Comparison of ENCODE assay signal across 8 cellular contexts in the genomic region with DNA sequence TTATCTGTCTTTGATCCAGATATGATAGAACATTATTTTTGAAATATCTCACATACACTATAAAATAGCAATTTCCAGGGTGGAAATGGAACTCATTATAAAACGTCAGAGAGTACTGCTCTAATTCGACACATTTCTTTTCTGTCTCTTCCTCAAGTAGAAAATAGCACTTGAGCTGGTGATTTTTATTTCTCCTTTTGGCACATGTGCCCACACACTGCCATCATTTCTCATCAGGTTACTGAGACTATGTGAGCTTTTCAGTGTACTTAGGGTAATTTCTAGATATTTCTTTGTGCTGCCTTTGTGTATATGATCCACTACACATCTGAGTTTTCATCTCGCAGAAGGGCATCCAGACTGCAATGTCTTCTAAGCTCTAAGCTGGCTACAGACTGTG.
DNase-seq lines count a peak whose midpoint lies in the region; ATAC-seq lines count a peak whose summit lies in the region.

No MANE protein-coding gene starts in this region.

- DNase-seq in stimulated activated naive CD8-positive, alpha-beta T cell treated with anti-CD3 and anti-CD28 coated beads, Interleukin-15, Interleukin-2, amounts not matched to agents 100 U/mL and 50 U/mL, for 24 hours = no peak
- DNase-seq in activated CD8-positive, alpha-beta T cell treated with anti-CD3 and anti-CD28 coated beads, Interleukin-2, amount 10 ng/mL, durations not matched to agents 7 days and 5 days = no peak
- DNase-seq in memory B cell (ENCODE audit: low spot score in 2 of 2) (no peak), HCEC 1CT (no peak), HK-2 (ENCODE audit: unreplicated experiment) (no peak), kidney glomerular epithelial cell (lab: John Stamatoyannopoulos, UW) (no peak)

- H3K4me3 Mint-ChIP-seq in stimulated activated naive CD8-positive, alpha-beta T cell treated with anti-CD3 and anti-CD28 coated beads, Interleukin-15, Interleukin-2, amounts not matched to agents 100 ng/mL and 50 ng/mL, for 24 hours = peak overlapping the region; percentile 79
- H3K4me3 Mint-ChIP-seq in activated CD8-positive, alpha-beta T cell treated with anti-CD3 and anti-CD28 coated beads, Interleukin-2, amount 10 ng/mL, durations not matched to agents 7 days and 5 days = no peak overlapping the region
- H3K4me3 Mint-ChIP-seq in memory B cell = no peak overlapping the region

- POLR2A ChIA-PET in activated CD8-positive, alpha-beta T cell treated with anti-CD3 and anti-CD28 coated beads, Interleukin-2, amount 10 ng/mL, durations not matched to agents 7 days and 5 days (lab: Charles Lee) = interaction anchor here (0.6 to 3.5 kb wide), 5 partner anchors 24 to 465 kb away, joined by 3 to 21 read pairs (median 4); a partner anchor contains a TSS

- H3K27ac Mint-ChIP-seq in stimulated activated naive CD8-positive, alpha-beta T cell treated with anti-CD3 and anti-CD28 coated beads, Interleukin-15, Interleukin-2, amounts not matched to agents 100 ng/mL and 50 ng/mL, for 24 hours = peak overlapping the region; percentile 97
- H3K27ac Mint-ChIP-seq in activated CD8-positive, alpha-beta T cell treated with anti-CD3 and anti-CD28 coated beads, Interleukin-2, amount 10 ng/mL, durations not matched to agents 7 days and 5 days = peak overlapping the region; percentile 62
- H3K27ac Mint-ChIP-seq in memory B cell = peak overlapping the region; percentile 81

- CTCF ChIA-PET in activated CD8-positive, alpha-beta T cell treated with anti-CD3 and anti-CD28 coated beads, Interleukin-2, amount 10 ng/mL, durations not matched to agents 7 days and 5 days (lab: Charles Lee) = interaction anchor here (0.7 to 2.1 kb wide), 10 partner anchors 23 to 381 kb away, joined by 3 to 6 read pairs (median 4); no protein-coding TSS in a partner anchor

- H3K4me1 Mint-ChIP-seq in stimulated activated naive CD8-positive, alpha-beta T cell treated with anti-CD3 and anti-CD28 coated beads, Interleukin-15, Interleukin-2, amounts not matched to agents 100 ng/mL and 50 ng/mL, for 24 hours (ENCODE audit: low read depth) = peaks cover 83% of the 10 kb centered on the region
- H3K4me1 Mint-ChIP-seq in activated CD8-positive, alpha-beta T cell treated with anti-CD3 and anti-CD28 coated beads, Interleukin-2, amount 10 ng/mL, durations not matched to agents 7 days and 5 days (ENCODE audit: low read depth) = peaks cover 47% of the 10 kb centered on the region
- H3K4me1 Mint-ChIP-seq in memory B cell = peaks cover 18% of the 10 kb centered on the region

- ATAC-seq in stimulated activated naive CD8-positive, alpha-beta T cell treated with anti-CD3 and anti-CD28 coated beads, Interleukin-15, Interleukin-2, amounts not matched to agents 100 U/mL and 50 U/mL, for 24 hours = no peak
- no peak for ATAC-seq in activated CD8-positive, alpha-beta T cell treated with anti-CD3 and anti-CD28 coated beads, Interleukin-2, amount 10 ng/mL, durations not matched to agents 7 days and 5 days
- ATAC-seq in memory B cell (ENCODE audit: low read depth) = no peak
- ATAC-seq in HG02852 (IDR thresholded peaks at IDR 0.05; ENCODE audit: unreplicated experiment) = no peak

- H3K27me3 Mint-ChIP-seq in stimulated activated naive CD8-positive, alpha-beta T cell treated with anti-CD3 and anti-CD28 coated beads, Interleukin-15, Interleukin-2, amounts not matched to agents 100 ng/mL and 50 ng/mL, for 24 hours = no peaks in the 10 kb centered on the region
- H3K27me3 Mint-ChIP-seq in activated CD8-positive, alpha-beta T cell treated with anti-CD3 and anti-CD28 coated beads, Interleukin-2, amount 10 ng/mL, durations not matched to agents 7 days and 5 days (ENCODE audit: low read depth) = no peaks in the 10 kb centered on the region
- H3K27me3 Mint-ChIP-seq in memory B cell = no peaks in the 10 kb centered on the region

- H3K9me3 Mint-ChIP-seq in stimulated activated naive CD8-positive, alpha-beta T cell treated with anti-CD3 and anti-CD28 coated beads, Interleukin-15, Interleukin-2, amounts not matched to agents 100 ng/mL and 50 ng/mL, for 24 hours = no peaks in the 10 kb centered on the region
- H3K9me3 Mint-ChIP-seq in activated CD8-positive, alpha-beta T cell treated with anti-CD3 and anti-CD28 coated beads, Interleukin-2, amount 10 ng/mL, durations not matched to agents 7 days and 5 days (ENCODE audit: insufficient read depth) = no peaks in the 10 kb centered on the region
- no peaks in the 10 kb centered on the region for H3K9me3 Mint-ChIP-seq in memory B cell

- H3K36me3 Mint-ChIP-seq in stimulated activated naive CD8-positive, alpha-beta T cell treated with anti-CD3 and anti-CD28 coated beads, Interleukin-15, Interleukin-2, amounts not matched to agents 100 ng/mL and 50 ng/mL, for 24 hours (ENCODE audit: low read depth) = peaks cover 79% of the 10 kb centered on the region
- peaks cover 74% of the 10 kb centered on the region for H3K36me3 Mint-ChIP-seq in activated CD8-positive, alpha-beta T cell treated with anti-CD3 and anti-CD28 coated beads, Interleukin-2, amount 10 ng/mL, durations not matched to agents 7 days and 5 days (ENCODE audit: low read depth)
- H3K36me3 Mint-ChIP-seq in memory B cell = peaks cover 45% of the 10 kb centered on the region
